In the genomic region with DNA sequence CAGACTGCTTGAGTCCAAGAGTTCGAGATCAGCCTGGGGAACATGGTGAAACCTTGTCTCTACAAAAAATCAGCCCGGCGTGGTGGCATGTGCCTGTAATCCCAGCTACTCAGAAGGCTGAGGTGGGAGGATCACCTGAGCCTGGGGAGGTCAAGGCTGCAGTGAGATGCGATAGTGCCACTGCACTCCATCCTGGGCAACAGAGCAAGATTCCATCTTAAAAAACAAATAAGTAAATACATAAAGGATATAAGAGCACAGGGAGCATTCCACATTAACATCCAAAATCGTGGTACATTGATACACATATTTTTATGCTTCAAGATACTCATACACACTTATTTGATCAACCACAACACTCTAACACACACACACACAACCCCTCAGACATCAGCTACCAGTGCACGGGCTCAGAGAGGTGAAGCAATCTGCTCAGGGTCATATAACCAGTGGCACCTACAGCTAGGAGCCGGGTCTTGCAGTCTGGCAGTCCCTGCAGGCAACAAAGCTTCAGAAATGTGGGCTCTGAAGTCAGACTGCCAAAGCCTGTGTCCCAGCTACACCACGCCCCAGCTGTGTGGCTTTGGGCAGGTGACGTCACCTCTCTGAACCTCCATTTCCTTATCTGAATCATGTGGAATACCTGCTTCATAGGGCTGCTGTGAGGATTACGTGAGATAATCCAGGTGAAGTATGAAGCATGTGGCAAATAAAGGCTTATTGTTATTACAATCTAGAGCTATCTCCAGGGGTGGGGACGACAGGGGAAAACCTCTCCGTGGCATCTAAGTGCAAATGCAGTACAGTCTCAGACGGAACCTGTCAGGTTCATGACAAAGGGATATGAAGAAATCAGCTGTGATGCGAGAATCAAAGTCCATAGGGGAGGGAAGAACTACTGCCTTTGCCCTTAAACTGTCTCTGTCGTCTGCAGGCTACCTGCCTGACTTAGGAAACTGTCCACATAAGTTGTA, we compare ENCODE assay signal across 8 cellular contexts. TPM values are rescaled to one million over a fixed set of nuclear protein-coding genes. Genes with fewer than 3 reads are reported as not detected.
DNase-seq lines count a peak whose midpoint lies in the region; ATAC-seq lines count a peak whose summit lies in the region.

No MANE protein-coding gene starts in this region.

- H3K4me3 ChIP-seq in HUES64 (ENCODE audit: low read length), result peak overlapping the region; percentile 59; the same call in 1 of the 2 replicates
- H3K4me3 ChIP-seq in esophagus (ENCODE audit: low read depth in 1 of 2, low read length in 2 of 2), result peak overlapping the region in 1 of 2 donors; percentile 7

- H3K9ac ChIP-seq in HUES64 (ENCODE audit: low read depth, low read length), result no peak overlapping the region

- H3K4me1 ChIP-seq in HUES64 (ENCODE audit: insufficient read depth, low read length), result peaks cover 8% of the 10 kb centered on the region
- peaks cover 13 to 24% of the 10 kb centered on the region in 2 donors for H3K4me1 ChIP-seq in esophagus (ENCODE audit: control insufficient read depth in 2 of 2, insufficient read depth in 2 of 2, low read length in 1 of 2)

- peaks cover 39% of the 10 kb centered on the region for H3K27me3 ChIP-seq in HUES64 (ENCODE audit: insufficient read depth, low read length)
- H3K27me3 ChIP-seq in esophagus (ENCODE audit: control insufficient read depth in 1 of 2, insufficient read depth in 2 of 2, low read length in 2 of 2), result no peaks in the 10 kb centered on the region

- no peak for ATAC-seq in GM21619 (IDR thresholded peaks at IDR 0.05; ENCODE audit: unreplicated experiment)

- WGBS in HUES64, result 54% methylated on average over 15 of the region's 15 CpGs
- 36 to 42% methylated on average over 15 of the region's 15 CpGs for WGBS in esophagus, 2 donors

- no peaks in the 10 kb centered on the region for H3K9me3 ChIP-seq in HUES64 (ENCODE audit: insufficient read depth, low read depth, low read length)
- H3K9me3 ChIP-seq in esophagus (ENCODE audit: control insufficient read depth in 2 of 2, insufficient read depth in 1 of 2, low read depth in 1 of 2, low read length in 1 of 2), result no peaks in the 10 kb centered on the region

- no peaks in the 10 kb centered on the region for H3K36me3 ChIP-seq in HUES64 (ENCODE audit: insufficient read depth, low read length)
- H3K36me3 ChIP-seq in esophagus (ENCODE audit: control insufficient read depth in 2 of 2, insufficient read depth in 2 of 2, low read length in 1 of 2), result no peaks in the 10 kb centered on the region

- DNase-seq in activated CD4-positive, alpha-beta T cell treated with anti-CD3 and anti-CD28 coated beads, Interleukin-2, amount 50 U/mL, for 48 hours, result peak; percentile 64 to 79
- DNase-seq in stimulated activated CD8-positive, alpha-beta memory T cell treated with anti-CD3 and anti-CD28 coated beads, Interleukin-12 subunit alpha, Interleukin-12 subunit beta, amount 100 ng/mL, for 4 hours (ENCODE audit: low read depth), result peak; percentile 45
- DNase-seq in NCI-H345 (lab: John Stamatoyannopoulos, UW) (no peak), MV-4-11 (lab: John Stamatoyannopoulos, UW) (no peak), NCI-H187 (lab: John Stamatoyannopoulos, UW) (no peak)

- H3K27ac ChIP-seq in HUES64 (ENCODE audit: low read depth, low read length) (no peak overlapping the region), esophagus (ENCODE audit: low read depth in 2 of 2, low read length in 1 of 2) (peak overlapping the region; percentile 94 to 98)

RNA-seq across cellular contexts. Expression of gene CRYBG2, which starts 4.8 kb away (rescaled TPM):
- 8.4 TPM for polyA plus RNA-seq in HUES64 (2013, experiment 1 of 2)
- polyA plus RNA-seq in HUES64 (2013, experiment 2 of 2), result 7.9 TPM
- polyA plus RNA-seq in esophagus, result 100 to 1,000 TPM; 163 to 275 TPM

RNA-seq across cellular contexts. Expression of gene ZNF683, which starts 13.9 kb away (rescaled TPM):
- polyA plus RNA-seq in HUES64 (2013, experiment 1 of 2), result not detected
- polyA plus RNA-seq in HUES64 (2013, experiment 2 of 2), result not detected
- polyA plus RNA-seq in esophagus, result under 1 TPM; 0.28 to 0.51 TPM

RNA-seq across cellular contexts. Expression of gene CD52, which starts 40.9 kb away (rescaled TPM):
- polyA plus RNA-seq in HUES64 (2013, experiment 1 of 2), result 1.1 TPM
- polyA plus RNA-seq in HUES64 (2013, experiment 2 of 2), result 2.3 TPM
- 10 to 100 TPM; 17.0 to 20.6 TPM for polyA plus RNA-seq in esophagus

RNA-seq across cellular contexts. Expression of gene LIN28A, which starts 51.9 kb away (rescaled TPM):
- 552 TPM for polyA plus RNA-seq in HUES64 (2013, experiment 1 of 2)
- 531 TPM for polyA plus RNA-seq in HUES64 (2013, experiment 2 of 2)
- not detected for polyA plus RNA-seq in esophagus

RNA-seq across cellular contexts. Expression of gene UBXN11, which starts 52.3 kb away (rescaled TPM):
- 7.6 TPM for polyA plus RNA-seq in HUES64 (2013, experiment 1 of 2)
- 7.3 TPM for polyA plus RNA-seq in HUES64 (2013, experiment 2 of 2)
- 10 to 100 TPM; 10.1 to 16.0 TPM for polyA plus RNA-seq in esophagus

Comparison
In these comparisons a context has a peak if more than half of its experiments do, and no peak if none do; other contexts are left out.
1. DNase-seq: peak in activated CD4-positive, alpha-beta T cell treated with anti-CD3 and anti-CD28 coated beads, Interleukin-2, amount 50 U/mL, for 48 hours (2 of 2) and stimulated activated CD8-positive, alpha-beta memory T cell treated with anti-CD3 and anti-CD28 coated beads, Interleukin-12 subunit alpha, Interleukin-12 subunit beta, amount 100 ng/mL, for 4 hours (single experiment); none in NCI-H345 (single experiment), MV-4-11 (single experiment) and NCI-H187 (0 of 2).